In genomic region chr2:23618265-23618664, GRCh38 we compare ENCODE assay signal across 18 cellular contexts.
DNase-seq lines count a peak whose midpoint lies in the region; ATAC-seq and TF ChIP-seq lines count a peak whose summit lies in the region.
"Had no signal": no experiment of that assay in that cellular context is flagged by ENCODE, and none has a peak within 500 bp of the region (broad histone marks: within the 10 kb centered on the region; RNA-seq: fewer than 3 reads in every experiment).

No MANE protein-coding gene starts in this region.

- H3K36me3 Mint-ChIP-seq in chondrocyte (ENCODE audit: low read depth) (no peaks in the 10 kb centered on the region), glutamatergic neuron (ENCODE audit: unreplicated experiment) (no peaks in the 10 kb centered on the region), osteocyte (ENCODE audit: unreplicated experiment) (no peaks in the 10 kb centered on the region)
- H3K36me3 Mint-ChIP-seq: activated naive CD8-positive, alpha-beta T cell; CD4-positive, alpha-beta memory T cell had no signal

- H3K4me1 Mint-ChIP-seq in chondrocyte (ENCODE audit: low read depth) = peaks cover 49% of the 10 kb centered on the region
- peaks cover 66% of the 10 kb centered on the region for H3K4me1 Mint-ChIP-seq in glutamatergic neuron (ENCODE audit: low read depth, unreplicated experiment)
- H3K4me1 Mint-ChIP-seq in osteocyte (ENCODE audit: unreplicated experiment) = peaks cover 50% of the 10 kb centered on the region

- H3K27ac Mint-ChIP-seq in chondrocyte (ENCODE audit: unreplicated experiment) = no peak overlapping the region
- peak overlapping the region; percentile 52 for H3K27ac Mint-ChIP-seq in glutamatergic neuron (ENCODE audit: unreplicated experiment)
- peak overlapping the region; percentile 21 for H3K27ac Mint-ChIP-seq in osteocyte (ENCODE audit: unreplicated experiment)
- H3K27ac Mint-ChIP-seq: activated naive CD8-positive, alpha-beta T cell; CD4-positive, alpha-beta memory T cell; T-cell had no signal

- no peak for ATAC-seq in GM19324 (IDR thresholded peaks at IDR 0.05; ENCODE audit: low FRiP score, unreplicated experiment)
- no peak for ATAC-seq in HG02759 (IDR thresholded peaks at IDR 0.05; ENCODE audit: unreplicated experiment)
- ATAC-seq: T-cell had no signal

- no peak for TF ChIP-seq CTCF in chondrocyte (IDR thresholded peaks at IDR 0.05)
- no peak for TF ChIP-seq CTCF in glutamatergic neuron (IDR thresholded peaks at IDR 0.05; ENCODE audit: partially characterized antibody, unreplicated experiment)
- no peak for TF ChIP-seq CTCF in osteocyte (IDR thresholded peaks at IDR 0.05)
- no peak for TF ChIP-seq CTCF in GM20000 (IDR thresholded peaks at IDR 0.05; ENCODE audit: extremely low read depth, missing control alignments)

- no peaks in the 10 kb centered on the region for H3K9me3 Mint-ChIP-seq in chondrocyte (ENCODE audit: low read depth)
- H3K9me3 Mint-ChIP-seq in glutamatergic neuron (ENCODE audit: unreplicated experiment) = peaks cover 9% of the 10 kb centered on the region
- H3K9me3 Mint-ChIP-seq in osteocyte (ENCODE audit: unreplicated experiment) = no peaks in the 10 kb centered on the region

- H3K4me3 Mint-ChIP-seq in chondrocyte (ENCODE audit: unreplicated experiment) = no peak overlapping the region
- no peak overlapping the region for H3K4me3 Mint-ChIP-seq in glutamatergic neuron (ENCODE audit: unreplicated experiment)
- H3K4me3 Mint-ChIP-seq in osteocyte (ENCODE audit: unreplicated experiment) = no peak overlapping the region
- H3K4me3 Mint-ChIP-seq: activated naive CD8-positive, alpha-beta T cell; CD4-positive, alpha-beta memory T cell; T-cell had no signal

- peak; percentile 33 for DNase-seq in chondrocyte (ENCODE audit: low spot score)
- no peak for DNase-seq in glutamatergic neuron
- DNase-seq in osteocyte (ENCODE audit: extremely low spot score, unreplicated experiment) = no peak
- no peak for DNase-seq in GM20000 (ENCODE audit: low spot score)
- no peak for DNase-seq in activated effector memory CD4-positive, alpha-beta T cell treated with Interleukin-2 at 50 U/mL for 16 hours
- DNase-seq: activated CD4-positive, alpha-beta T cell treated with anti-CD3 and anti-CD28 coated beads for 4 hours; CD4-positive, alpha-beta memory T cell; GF-D8; MG63; NCI-H1436; NCI-H748 treated with DMSO at 0.1 percent for 48 hours; OCI-M1; SHP77; T-cell had no signal

- H3K27me3 Mint-ChIP-seq in chondrocyte (ENCODE audit: low read depth) = no peaks in the 10 kb centered on the region
- H3K27me3 Mint-ChIP-seq in glutamatergic neuron (ENCODE audit: unreplicated experiment) = peaks cover 15% of the 10 kb centered on the region
- peaks cover 7% of the 10 kb centered on the region for H3K27me3 Mint-ChIP-seq in osteocyte (ENCODE audit: unreplicated experiment)
- H3K27me3 Mint-ChIP-seq: activated naive CD8-positive, alpha-beta T cell had no signal

- peak overlapping the region; percentile 6 for H3K27ac ChIP-seq in temporal lobe (ENCODE audit: low read depth, low read length)
